Comparison of ENCODE assay signal across 8 cellular contexts in genomic region chr15:85794598-85795319, GRCh38. TPM values are rescaled to one million over a fixed set of nuclear protein-coding genes. Genes with fewer than 3 reads are reported as not detected.
DNase-seq lines count a peak whose midpoint lies in the region; ATAC-seq and TF ChIP-seq lines count a peak whose summit lies in the region.

KLHL25 (minus strand) TSS chr15:85794925; CDS start chr15:85769810, 25,115 bp downstream.

- H3K36me3 ChIP-seq in ovary (no peaks in the 10 kb centered on the region), thymus (ENCODE audit: control insufficient read depth, insufficient read depth) (no peaks in the 10 kb centered on the region)

- H3K27ac ChIP-seq in ovary (peak within 1 kb of the TSS; percentile 47 to 85), thymus (ENCODE audit: low read depth) (peak within 1 kb of the TSS; percentile 55)

- H3K27me3 Mint-ChIP-seq in activated naive CD8-positive, alpha-beta T cell treated with anti-CD3 and anti-CD28 coated beads for 36 hours: no peaks in the 10 kb centered on the region

- H3K4me1 ChIP-seq in ovary (ENCODE audit: insufficient read depth): peaks cover 5% of the 10 kb centered on the region
- peaks cover 9% of the 10 kb centered on the region for H3K4me1 ChIP-seq in thymus (ENCODE audit: control insufficient read depth, insufficient read depth, low read length)

- H3K4me3 ChIP-seq in ovary (peak within 1 kb of the TSS; percentile 96), thymus (ENCODE audit: low read length) (peak within 1 kb of the TSS; percentile 77)

- TF ChIP-seq CTCF in GM10266 (IDR thresholded peaks at IDR 0.05; ENCODE audit: control insufficient read depth, insufficient read depth, low read depth, missing control alignments) (no peak), ovary (IDR thresholded peaks at IDR 0.05) (peak in 1 of 3 donors; percentile 13)

- H3K4me3 Mint-ChIP-seq in activated naive CD8-positive, alpha-beta T cell treated with anti-CD3 and anti-CD28 coated beads for 36 hours: peak within 1 kb of the TSS; percentile 84

- H3K9me3 ChIP-seq in ovary (no peaks in the 10 kb centered on the region), thymus (ENCODE audit: control insufficient read depth) (no peaks in the 10 kb centered on the region)

- H3K27me3 ChIP-seq in ovary (no peaks in the 10 kb centered on the region), thymus (ENCODE audit: control insufficient read depth, insufficient read depth) (no peaks in the 10 kb centered on the region)

- WGBS in ovary, 3 donors: 0 to 1% (median 1%) methylated on average over 36 to 68 of the region's 71 CpGs
- WGBS in thymus: 1% methylated on average over 71 of the region's 71 CpGs

- TF ChIP-seq EP300 in ovary (IDR thresholded peaks at IDR 0.05): no peak

- ATAC-seq in HG02623 (IDR thresholded peaks at IDR 0.05; ENCODE audit: unreplicated experiment) (peak; percentile 97), SK-N-SH treated with all-trans-retinoic acid at 6 μM for 48 hours (peak; percentile 97), Right ventricle myocardium inferior (peak; percentile 99)

- peak within 1 kb of the TSS; percentile 67 for H3K27ac Mint-ChIP-seq in activated naive CD8-positive, alpha-beta T cell treated with anti-CD3 and anti-CD28 coated beads for 36 hours

- peaks cover 23% of the 10 kb centered on the region for H3K4me1 Mint-ChIP-seq in activated naive CD8-positive, alpha-beta T cell treated with anti-CD3 and anti-CD28 coated beads for 36 hours

- TF ChIP-seq POLR2A in ovary (IDR thresholded peaks at IDR 0.05): peak; percentile 71

- intact Hi-C loops in Right ventricle myocardium inferior (cut with DNase I) (loop anchor here (5.0 kb wide), 1 partner anchor 42 kb away; no protein-coding TSS in a partner anchor), ovary (cut with DNase I) (loop anchor here in 2 of 4 donors (5.0 to 10.0 kb wide), 2 partner anchors 42 to 180 kb away; no protein-coding TSS in a partner anchor)

- H3K36me3 Mint-ChIP-seq in activated naive CD8-positive, alpha-beta T cell treated with anti-CD3 and anti-CD28 coated beads for 36 hours: no peaks in the 10 kb centered on the region

- H3K9me3 Mint-ChIP-seq in activated naive CD8-positive, alpha-beta T cell treated with anti-CD3 and anti-CD28 coated beads for 36 hours: no peaks in the 10 kb centered on the region

- DNase-seq in GM10266 (ENCODE audit: extremely low spot score) (peak; percentile 99), NCI-H1092 treated with DMSO at 0.1 percent for 48 hours (lab: John Stamatoyannopoulos, UW) (peak; percentile 89), Right ventricle myocardium inferior (ENCODE audit: missing footprints) (peak; percentile 97), ovary (peak; percentile 93 to 95 (median 94))
- DNase-seq in activated naive CD8-positive, alpha-beta T cell treated with anti-CD3 and anti-CD28 coated beads for 36 hours: peak; percentile 92

TF ChIP-seq in SK-N-SH treated with all-trans-retinoic acid at 6 μM for 48 hours, 23 proteins besides CTCF, POLR2A, EP300 and RAD21:
- no peak for TF ChIP-seq ZNF70 (CRISPR knock-in tag; IDR thresholded peaks at IDR 0.05)
- no peak for TF ChIP-seq ZNF565 (CRISPR knock-in tag; conservative IDR thresholded peaks at IDR 0.05; ENCODE audit: low read depth)
- TF ChIP-seq ESRRG (CRISPR knock-in tag; IDR thresholded peaks at IDR 0.05): no peak
- TF ChIP-seq ARNTL (CRISPR knock-in tag; IDR thresholded peaks at IDR 0.05; ENCODE audit: borderline replicate concordance, low read depth): no peak
- no peak for TF ChIP-seq PATZ1 (CRISPR knock-in tag; IDR thresholded peaks at IDR 0.05; ENCODE audit: borderline replicate concordance)
- no peak for TF ChIP-seq ZNF8 (CRISPR knock-in tag; IDR thresholded peaks at IDR 0.05)
- TF ChIP-seq CSRNP3 (CRISPR knock-in tag; IDR thresholded peaks at IDR 0.05): no peak
- TF ChIP-seq BACH2 (CRISPR knock-in tag; IDR thresholded peaks at IDR 0.05; ENCODE audit: borderline replicate concordance): no peak
- no peak for TF ChIP-seq TCF4 (CRISPR knock-in tag; IDR thresholded peaks at IDR 0.05; ENCODE audit: borderline replicate concordance)
- no peak for TF ChIP-seq ZC3H10 (CRISPR knock-in tag; IDR thresholded peaks at IDR 0.05)
- no peak for TF ChIP-seq CSDC2 (CRISPR knock-in tag; IDR thresholded peaks at IDR 0.05)
- no peak for TF ChIP-seq CREB5 (CRISPR knock-in tag; IDR thresholded peaks at IDR 0.05; ENCODE audit: low read depth)
- no peak for TF ChIP-seq GLIS3 (CRISPR knock-in tag; IDR thresholded peaks at IDR 0.05)
- TF ChIP-seq TSHZ2 (CRISPR knock-in tag; IDR thresholded peaks at IDR 0.05): no peak
- no peak for TF ChIP-seq SNAI2 (CRISPR knock-in tag; IDR thresholded peaks at IDR 0.05)
TF ChIP-seq in SK-N-SH treated with all-trans-retinoic acid at 6 μM for 48 hours: peak in this region for 0.

RNA-seq across cellular contexts. Expression of gene KLHL25, which starts in this region (rescaled TPM):
- 1 to 10 TPM; 2.9 to 3.7 TPM for total RNA-seq in activated naive CD8-positive, alpha-beta T cell treated with anti-CD3 and anti-CD28 coated beads for 36 hours
- 4.5 TPM for total RNA-seq in Right ventricle myocardium inferior
- total RNA-seq in ovary: 1 to 10 TPM; 5.3 to 9.6 (median 7.1) TPM
- 1 to 10 TPM in 1 of 2 donors, under 1 TPM in 1; 0.58 to 3.2 TPM for polyA plus RNA-seq in ovary
- 3.2 TPM for polyA plus RNA-seq in thymus

Comparison
In these comparisons a context has a peak if more than half of its experiments do, and no peak if none do; other contexts are left out.
1. Peak in every context shown above with its lines: DNase-seq, ATAC-seq, H3K4me3 ChIP-seq and H3K27ac ChIP-seq.